Comparison of ENCODE assay signal across 34 cellular contexts in genomic region chr5:41681820-41682219, GRCh38.
"Had no signal": no experiment of that assay in that cellular context is flagged by ENCODE, and none has a peak within 500 bp of the region (broad histone marks: within the 10 kb centered on the region; RNA-seq: fewer than 3 reads in every experiment).

No MANE protein-coding gene starts in this region.

- ATAC-seq: activated CD4-positive, alpha-beta T cell treated with anti-CD3 and anti-CD28 coated beads for 36 hours; activated CD4-positive, CD25-positive, alpha-beta regulatory T cell treated with anti-CD3 and anti-CD28 coated beads, Interleukin-2, amount 50 U/mL, for 24 hours; activated CD8-positive, alpha-beta memory T cell treated with anti-CD3 and anti-CD28 coated beads, Interleukin-2, amount 10 ng/mL, durations not matched to agents 7 days and 5 days; activated CD8-positive, alpha-beta T cell treated with anti-CD3 and anti-CD28 coated beads, Interleukin-2, amount 10 ng/mL, durations not matched to agents 7 days and 5 days; activated naive CD8-positive, alpha-beta T cell treated with anti-CD3 and anti-CD28 coated beads, Interleukin-2, amount 50 U/mL, for 24 hours; body of pancreas; WTC11 had no signal

- DNase-seq: activated CD4-positive, alpha-beta memory T cell treated with anti-CD3 and anti-CD28 coated beads, Interleukin-2, amount 10 ng/mL, durations not matched to agents 7 days and 5 days; activated CD4-positive, alpha-beta T cell treated with anti-CD3 and anti-CD28 coated beads for 1 hour; activated CD4-positive, alpha-beta T cell treated with anti-CD3 and anti-CD28 coated beads for 36 hours; activated CD4-positive, alpha-beta T cell treated with anti-CD3 and anti-CD28 coated beads for 48 hours; activated CD4-positive, alpha-beta T cell treated with anti-CD3 and anti-CD28 coated beads, Interleukin-2, amount 10 ng/mL, durations not matched to agents 7 days and 5 days; activated CD4-positive, alpha-beta T cell treated with anti-CD3 and anti-CD28 coated beads, Interleukin-2, amount 50 U/mL, for 48 hours; activated CD4-positive, CD25-positive, alpha-beta regulatory T cell; activated CD8-positive, alpha-beta memory T cell treated with anti-CD3 and anti-CD28 coated beads for 24 hours; activated CD8-positive, alpha-beta memory T cell treated with anti-CD3 and anti-CD28 coated beads, Interleukin-2, amount 10 ng/mL, durations not matched to agents 7 days and 5 days; activated CD8-positive, alpha-beta memory T cell treated with anti-CD3 and anti-CD28 coated beads, Interleukin-2, amount 50 U/mL, for 48 hours; activated CD8-positive, alpha-beta T cell treated with anti-CD3 and anti-CD28 coated beads, Interleukin-2, amount 10 ng/mL, durations not matched to agents 7 days and 5 days; activated effector memory CD4-positive, alpha-beta T cell treated with Interleukin-2 at 50 U/mL for 16 hours; activated gamma-delta T cell; activated naive CD4-positive, alpha-beta T cell treated with anti-CD3 and anti-CD28 coated beads, Interleukin-2, amount 10 ng/mL, durations not matched to agents 7 days and 5 days; activated naive CD4-positive, alpha-beta T cell treated with Interleukin-2 at 50 U/mL for 16 hours; activated naive CD8-positive, alpha-beta T cell treated with anti-CD3 and anti-CD28 coated beads, Interleukin-2, amount 10 ng/mL, durations not matched to agents 7 days and 5 days; activated naive CD8-positive, alpha-beta T cell treated with anti-CD3 and anti-CD28 coated beads, Interleukin-2, amount 50 U/mL, for 24 hours; activated T-cell treated with anti-CD3 and anti-CD28 coated beads, Interleukin-2, amount 50 U/mL, for 24 hours; activated T-cell treated with anti-CD3 and anti-CD28 coated beads, Interleukin-2, amount 50 U/mL, for 48 hours; adrenal gland; amniotic stem cell; aorta; body of pancreas; brain microvascular endothelial cell; central memory CD4-positive, alpha-beta T cell; T-helper 1 cell; T-helper 2 cell; T-helper 9 cell; WERI-Rb-1 had no signal

- H3K27ac ChIP-seq: adrenal gland, body of pancreas, brain microvascular endothelial cell, breast epithelium, WERI-Rb-1 had no signal

- FAIRE-seq: astrocyte, TTC549 had no signal

- H3K4me3 ChIP-seq: adrenal gland, body of pancreas, breast epithelium had no signal

- H3K27me3 ChIP-seq: adrenal gland, body of pancreas, brain microvascular endothelial cell, breast epithelium had no signal

- H3K4me1 ChIP-seq: adrenal gland, body of pancreas, breast epithelium had no signal

- H3K9me3 ChIP-seq: body of pancreas had no signal

- H3K36me3 ChIP-seq: adrenal gland, brain microvascular endothelial cell, breast epithelium, WERI-Rb-1 had no signal
